9 cellular contexts compared by ENCODE assay signal in genomic region chr17:76251478-76252039, GRCh38. TPM values are rescaled to one million over a fixed set of nuclear protein-coding genes. Genes with fewer than 3 reads are reported as not detected.
DNase-seq lines count a peak whose midpoint lies in the region; ATAC-seq, FAIRE-seq and TF ChIP-seq lines count a peak whose summit lies in the region.
"Had no signal": no experiment of that assay in that cellular context is flagged by ENCODE, and none has a peak within 500 bp of the region (broad histone marks: within the 10 kb centered on the region; RNA-seq: fewer than 3 reads in every experiment).

No MANE protein-coding gene starts in this region.

- intact Hi-C loops in K562 (cut with micrococcal nuclease) = no loop called here

- TF ChIP-seq EP300 in K562 (IDR thresholded peaks at IDR 0.05; ENCODE audit: low read length) = no peak

- H2AFZ ChIP-seq in K562 (ENCODE audit: low read depth, low read length) (no peak overlapping the region), H9 (ENCODE audit: low read length) (no peak overlapping the region)

- H3K27ac ChIP-seq in K562 (ENCODE audit: extremely low read depth, low read depth, low read length) (no peak overlapping the region), mesodermal cell (ENCODE audit: low read depth, low read length, severe bottlenecking) (peak overlapping the region; percentile 71), urinary bladder (ENCODE audit: low read depth) (peak overlapping the region; percentile 11), H9 (ENCODE audit: insufficient read length, low read depth, low read length) (no peak overlapping the region)

- no peak for TF ChIP-seq POLR2A in K562 (conservative IDR thresholded peaks at IDR 0.05)

- H3K9ac ChIP-seq in K562 (ENCODE audit: insufficient read depth in 1 of 2, low read depth in 2 of 2, low read length in 2 of 2) = no peak overlapping the region
- H3K9ac ChIP-seq in H9 (ENCODE audit: extremely low read depth, insufficient read length, low read length) = no peak overlapping the region

- no peaks in the 10 kb centered on the region for H3K23me2 ChIP-seq in H9 (ENCODE audit: insufficient read length, low read depth, low read length, poor library complexity, severe bottlenecking)

- TF ChIP-seq CTCF in K562 (IDR thresholded peaks at IDR 0.05 in 2 of 3, conservative IDR thresholded peaks at IDR 0.05 in 1 of 3; ENCODE audit: insufficient read depth in 2 of 3, low read depth in 1 of 3, low read length in 3 of 3) (no peak), H9 (conservative IDR thresholded peaks at IDR 0.05) (no peak)

- no peak overlapping the region for H4K5ac ChIP-seq in H9 (ENCODE audit: insufficient read length, low read depth, low read length)

- no peak overlapping the region for H3K14ac ChIP-seq in H9 (ENCODE audit: insufficient read depth, low read length)

- TF ChIP-seq RAD21 in K562 (CRISPR knock-in tag; conservative IDR thresholded peaks at IDR 0.05 in 1 of 2, IDR thresholded peaks at IDR 0.05 in 1 of 2) = no peak

- H3K9me3 Mint-ChIP-seq in activated naive CD4-positive, alpha-beta T cell treated with anti-CD3 and anti-CD28 coated beads, Interleukin-2, amount 50 U/mL, for 24 hours = no peaks in the 10 kb centered on the region
- no peaks in the 10 kb centered on the region; a peak in 1 of 5 replicates for H3K9me3 Mint-ChIP-seq in H9

- ATAC-seq in K562 = no peak

- no peak overlapping the region for H3T11ph ChIP-seq in H9 (ENCODE audit: low read length)

- no peak overlapping the region for H2BK20ac ChIP-seq in H9 (ENCODE audit: low read depth, low read length, poor library complexity, severe bottlenecking)

- no peak overlapping the region for H3K18ac ChIP-seq in H9 (ENCODE audit: insufficient read length, low read depth, low read length)

- peak overlapping the region; percentile 73 for H3K4me3 Mint-ChIP-seq in activated naive CD4-positive, alpha-beta T cell treated with anti-CD3 and anti-CD28 coated beads, Interleukin-2, amount 50 U/mL, for 24 hours
- no peak overlapping the region; a peak in 1 of 5 replicates for H3K4me3 Mint-ChIP-seq in H9

- H4K91ac ChIP-seq in H9 (ENCODE audit: insufficient read length, low read depth, low read length) = no peak overlapping the region

- no peak overlapping the region for H4K8ac ChIP-seq in H9 (replicated peaks; ENCODE audit: insufficient read length, low read depth, low read length)

- H2BK12ac ChIP-seq in H9 (ENCODE audit: insufficient read length, low read depth, low read length) = no peak overlapping the region

- CTCF ChIA-PET in K562 (lab: Yijun Ruan, JAX; ENCODE audit: low intra/inter-chr PET ratio) = no interaction called here

- peaks cover 5 to 8% of the 10 kb centered on the region in 2 experiments; a peak in 4 of 5 replicates for H3K4me1 ChIP-seq in K562 (replicated peaks in 1 of 2; ENCODE audit: control insufficient read depth in 2 of 2, insufficient read depth in 2 of 2, low read length in 2 of 2)
- H3K4me1 ChIP-seq in mesodermal cell (ENCODE audit: control insufficient read depth, insufficient read depth, low read length, poor library complexity, severe bottlenecking) = peaks cover 12% of the 10 kb centered on the region
- no peaks in the 10 kb centered on the region for H3K4me1 ChIP-seq in urinary bladder (ENCODE audit: insufficient read depth)
- no peaks in the 10 kb centered on the region for H3K4me1 ChIP-seq in H9 (ENCODE audit: insufficient read depth, low read length)

- H3K79me2 ChIP-seq in K562 (ENCODE audit: control insufficient read depth, insufficient read depth, low read length) = no peaks in the 10 kb centered on the region
- H3K79me2 ChIP-seq in H9 (ENCODE audit: insufficient read depth, low read length) = no peaks in the 10 kb centered on the region

- H3K23ac ChIP-seq in H9 (ENCODE audit: insufficient read length, low read depth, low read length) = no peak overlapping the region

- POLR2A ChIA-PET in K562 (lab: Yijun Ruan, JAX) = interaction anchor here (1.0 to 17.8 kb wide), 5 partner anchors 9 to 19 kb away, joined by 3 to 227 read pairs (median 4); partner anchors contain the start of gene UBALD2

- no peak for DNase-seq in activated naive CD4-positive, alpha-beta T cell (lab: John Stamatoyannopoulos, UW)
- DNase-seq in K562 (ENCODE audit: extremely low read depth in 1 of 4, low spot score in 3 of 4) = no peak
- no peak for DNase-seq in A172 (ENCODE audit: low spot score)
- DNase-seq in H9 = no peak
- DNase-seq in medulla oblongata (ENCODE audit: extremely low spot score) = no peak
- DNase-seq: NCI-H1105 treated with DMSO at 0.1 percent for 48 hours had no signal

- no peaks in the 10 kb centered on the region for H3K36me3 Mint-ChIP-seq in activated naive CD4-positive, alpha-beta T cell treated with anti-CD3 and anti-CD28 coated beads, Interleukin-2, amount 50 U/mL, for 24 hours
- H3K36me3 Mint-ChIP-seq in H9 (ENCODE audit: insufficient read depth in 1 of 3, low read depth in 3 of 3) = 0 out of 7 replicates have a peak, but pooled peaks cover 0 to under 1% (median 0%) of the 10 kb centered on the region in 3 experiments

- H3K36me3 ChIP-seq in K562 (ENCODE audit: control insufficient read depth, insufficient read depth, low read length) = no peaks in the 10 kb centered on the region
- H3K36me3 ChIP-seq in mesodermal cell (ENCODE audit: control insufficient read depth, insufficient read depth, low read length) = no peaks in the 10 kb centered on the region
- no peaks in the 10 kb centered on the region for H3K36me3 ChIP-seq in urinary bladder (ENCODE audit: insufficient read depth)

- no peaks in the 10 kb centered on the region for H3K79me1 ChIP-seq in H9 (ENCODE audit: insufficient read depth, low read depth, low read length, poor library complexity, severe bottlenecking)

- peak overlapping the region; percentile 96 for H3K27ac Mint-ChIP-seq in activated naive CD4-positive, alpha-beta T cell treated with anti-CD3 and anti-CD28 coated beads, Interleukin-2, amount 50 U/mL, for 24 hours
- H3K27ac Mint-ChIP-seq in H9 = no peak overlapping the region

- H3K27me3 ChIP-seq in K562 (ENCODE audit: control insufficient read depth in 2 of 2, insufficient read depth in 2 of 2, low read length in 2 of 2) = no peaks in the 10 kb centered on the region
- H3K27me3 ChIP-seq in H9 (ENCODE audit: insufficient read depth, low read length) = no peaks in the 10 kb centered on the region

- H3K4me1 Mint-ChIP-seq in activated naive CD4-positive, alpha-beta T cell treated with anti-CD3 and anti-CD28 coated beads, Interleukin-2, amount 50 U/mL, for 24 hours = peaks cover 60% of the 10 kb centered on the region
- H3K4me1 Mint-ChIP-seq in H9 = peaks cover 4 to 5% of the 10 kb centered on the region in 2 experiments

- H3K4me3 ChIP-seq in K562 (no peak overlapping the region), mesodermal cell (ENCODE audit: extremely low read depth, insufficient read depth, low read length, poor library complexity, severe bottlenecking) (no peak overlapping the region), urinary bladder (ENCODE audit: low read depth, low read length) (no peak overlapping the region)

- no peak for FAIRE-seq in K562 (lab: Jason Lieb, UNC)

- no peaks in the 10 kb centered on the region for H3K9me1 ChIP-seq in K562 (ENCODE audit: control insufficient read depth, insufficient read depth, low read length)

- no peak overlapping the region for H3K4ac ChIP-seq in H9 (ENCODE audit: low read depth, low read length)

- no TSS peak for BruUV-seq in K562 (replicated peaks; lab: Mats Ljungman, UMichigan)

- H4K20me1 ChIP-seq in K562 (replicated peaks; ENCODE audit: control insufficient read depth, insufficient read depth, low read length) (no peaks in the 10 kb centered on the region), H9 (ENCODE audit: control insufficient read depth, insufficient read depth, insufficient read length) (no peaks in the 10 kb centered on the region)

- H3K56ac ChIP-seq in H9 (ENCODE audit: insufficient read length, low read depth, low read length) = no peak overlapping the region

- H2AK5ac ChIP-seq in H9 (ENCODE audit: insufficient read length, low read length) = no peak overlapping the region

- H3K9me3 ChIP-seq in K562 (replicated peaks; ENCODE audit: control insufficient read depth, insufficient read depth, low read depth, low read length) (no peaks in the 10 kb centered on the region), mesodermal cell (ENCODE audit: control insufficient read depth, low read length) (no peaks in the 10 kb centered on the region), H9 (ENCODE audit: control insufficient read depth, low read depth, low read length) (no peaks in the 10 kb centered on the region)

- no peaks in the 10 kb centered on the region for H3K27me3 Mint-ChIP-seq in activated naive CD4-positive, alpha-beta T cell treated with anti-CD3 and anti-CD28 coated beads, Interleukin-2, amount 50 U/mL, for 24 hours
- no peaks in the 10 kb centered on the region; the same call in none of the 2 replicates for H3K27me3 Mint-ChIP-seq in H9 (ENCODE audit: low read depth)

- WGBS in K562 (ENCODE audit: insufficient coverage, low coverage, missing lambda C conversion rate) = 9% methylated on average over 8 of the region's 8 CpGs
- 89 to 92% methylated on average over 7 to 8 of the region's 8 CpGs for WGBS in mesodermal cell (ENCODE audit: insufficient coverage in 2 of 2), 2 experiments
- 83% methylated on average over 8 of the region's 8 CpGs for WGBS in urinary bladder
- WGBS in H9 (ENCODE audit: extremely low coverage, insufficient read length, low lambda C conversion rate) = no CpG with 5 or more reads among the region's 8 CpGs

- no peak overlapping the region for H2BK5ac ChIP-seq in H9 (ENCODE audit: insufficient read length, low read length)

- in situ Hi-C loops in K562 (cut with MboI) = no loop called here

- H2BK120ac ChIP-seq in H9 (ENCODE audit: low read depth, low read length, poor library complexity, severe bottlenecking) = no peak overlapping the region

- H3K4me2 ChIP-seq in K562 (ENCODE audit: insufficient read depth, low read length) (no peak overlapping the region), H9 (ENCODE audit: insufficient read depth, insufficient read length, low read length) (no peak overlapping the region)

- H2BK15ac ChIP-seq in H9 (ENCODE audit: low read depth, low read length) = no peak overlapping the region

RNA-seq across cellular contexts. Expression of gene RNF157, which starts 11.3 kb away (rescaled TPM):
- 105 and 114 TPM in 2 replicates for total RNA-seq in K562 (2011; cell fraction: chromatin; rRNA removed; ENCODE audit: low replicate concordance)
- 43.7 and 60.5 TPM in 2 replicates for total RNA-seq in K562 (2011; cell fraction: nucleolus; rRNA removed)
- 85.8 and 127 TPM in 2 replicates for total RNA-seq in K562 (2011; cell fraction: nucleoplasm; rRNA removed)
- total RNA-seq in K562 (2014; rRNA removed) (12.7 and 21.6 TPM in 2 replicates), K562 (2014; rRNA removed; fragmentation: Illumina TruSeq; extraction: Trizol) (16.3 and 17.9 TPM in 2 replicates), K562 (2015; rRNA removed; fragmentation: Illumina TruSeq; extraction: Trizol) (28.2 and 28.7 TPM in 2 replicates), K562 (2021) (28.6 and 29.0 TPM in 2 replicates), urinary bladder (1.9 TPM), H9 (2021) (7.7 and 9.9 TPM in 2 replicates)
- polyA plus RNA-seq in K562 (2011; rRNA removed) (30.5 and 37.8 TPM in 2 replicates), K562 (2014; fragmentation: Illumina TruSeq; extraction: Trizol) (29.0 and 31.7 TPM in 2 replicates), K562 (2014; fragmentation: Nextera tagmentation; extraction: Ambion mirVana) (10 to 100 TPM in 1 of 2 experiments, 1 to 10 TPM in 1; 8.1 to 12.7 TPM), K562 (2014; rRNA removed) (20.8 and 26.3 TPM in 2 replicates), urinary bladder (5.8 TPM)
- 29.5 and 33.1 TPM in 2 replicates for polyA plus RNA-seq in K562 (2011; cell fraction: cytosol; rRNA removed)
- polyA plus RNA-seq in K562 (2011; cell fraction: nucleus; rRNA removed) = 28.4 and 36.3 TPM in 2 replicates
- polyA plus RNA-seq in K562 (2012) = 21.3 and 53.9 TPM in 2 replicates
- polyA minus RNA-seq in K562 (2011; rRNA and poly(A)+ RNA removed) = 40.3 and 41.8 TPM in 2 replicates
- 30.4 and 40.2 TPM in 2 replicates for polyA minus RNA-seq in K562 (2011; cell fraction: cytosol; rRNA and poly(A)+ RNA removed)
- polyA minus RNA-seq in K562 (2011; cell fraction: nucleus; rRNA and poly(A)+ RNA removed) = 13.2 and 28.3 TPM in 2 replicates
- polyA plus RNA-seq in mesodermal cell (2013, experiment 1 of 2) = 7.1 TPM
- polyA plus RNA-seq in mesodermal cell (2013, experiment 2 of 2) = 5.3 TPM
- 7.0 and 8.3 TPM in 2 replicates for total RNA-seq in A172 (2014; rRNA removed; shearing (Covaris generic))

RNA-seq across cellular contexts. Expression of gene UBALD2, which starts 13.6 kb away (rescaled TPM):
- total RNA-seq in K562 (2011; cell fraction: chromatin; rRNA removed; ENCODE audit: low replicate concordance) = 10.6 and 25.5 TPM in 2 replicates
- 27.3 and 33.0 TPM in 2 replicates for total RNA-seq in K562 (2011; cell fraction: nucleolus; rRNA removed)
- 22.7 and 24.3 TPM in 2 replicates for total RNA-seq in K562 (2011; cell fraction: nucleoplasm; rRNA removed)
- 43.1 and 52.7 TPM in 2 replicates for total RNA-seq in K562 (2014; rRNA removed)
- 5.8 and 7.6 TPM in 2 replicates for total RNA-seq in K562 (2014; rRNA removed; fragmentation: Illumina TruSeq; extraction: Trizol)
- 21.9 and 25.3 TPM in 2 replicates for total RNA-seq in K562 (2015; rRNA removed; fragmentation: Illumina TruSeq; extraction: Trizol)
- 85.3 and 94.1 TPM in 2 replicates for total RNA-seq in K562 (2021)
- 46.6 and 79.6 TPM in 2 replicates for polyA plus RNA-seq in K562 (2011; rRNA removed)
- polyA plus RNA-seq in K562 (2011; cell fraction: cytosol; rRNA removed) = 34.5 and 74.0 TPM in 2 replicates
- polyA plus RNA-seq in K562 (2011; cell fraction: nucleus; rRNA removed) = 55.6 and 56.6 TPM in 2 replicates
- 62.8 and 75.4 TPM in 2 replicates for polyA plus RNA-seq in K562 (2012)
- polyA plus RNA-seq in K562 (2014; fragmentation: Illumina TruSeq; extraction: Trizol) = 17.4 and 39.3 TPM in 2 replicates
- 1 to 10 TPM; 2.3 to 3.9 TPM for polyA plus RNA-seq in K562 (2014; fragmentation: Nextera tagmentation; extraction: Ambion mirVana)
- 40.6 and 46.5 TPM in 2 replicates for polyA plus RNA-seq in K562 (2014; rRNA removed)
- polyA minus RNA-seq in K562 (2011; rRNA and poly(A)+ RNA removed) = 8.0 and 8.5 TPM in 2 replicates
- 32.8 and 59.0 TPM in 2 replicates for polyA minus RNA-seq in K562 (2011; cell fraction: cytosol; rRNA and poly(A)+ RNA removed)
- 8.1 and 9.6 TPM in 2 replicates for polyA minus RNA-seq in K562 (2011; cell fraction: nucleus; rRNA and poly(A)+ RNA removed)
- 133 TPM for polyA plus RNA-seq in mesodermal cell (2013, experiment 1 of 2)
- 96.3 TPM for polyA plus RNA-seq in mesodermal cell (2013, experiment 2 of 2)
- 5.4 TPM for total RNA-seq in urinary bladder
- polyA plus RNA-seq in urinary bladder = 22.4 TPM
- 2.7 and 6.5 TPM in 2 replicates for total RNA-seq in A172 (2014; rRNA removed; shearing (Covaris generic))
- 25.8 and 26.7 TPM in 2 replicates for total RNA-seq in H9 (2021)

RNA-seq across cellular contexts. Expression of gene QRICH2, which starts 56.5 kb away (rescaled TPM):
- total RNA-seq in K562 (2011; cell fraction: chromatin; rRNA removed; ENCODE audit: low replicate concordance) = 4.4 and 9.4 TPM in 2 replicates
- total RNA-seq in K562 (2011; cell fraction: nucleolus; rRNA removed) = 3.3 and 4.1 TPM in 2 replicates
- total RNA-seq in K562 (2011; cell fraction: nucleoplasm; rRNA removed) = 2.4 TPM in 2 replicates
- total RNA-seq in K562 (2014; rRNA removed) (1.3 and 1.5 TPM in 2 replicates), K562 (2014; rRNA removed; fragmentation: Illumina TruSeq; extraction: Trizol) (0.89 and 1.1 TPM in 2 replicates), K562 (2015; rRNA removed; fragmentation: Illumina TruSeq; extraction: Trizol) (1.6 and 2.0 TPM in 2 replicates), K562 (2021) (1.4 and 2.0 TPM in 2 replicates), urinary bladder (3.2 TPM), H9 (2021) (2.2 and 3.2 TPM in 2 replicates)
- polyA plus RNA-seq in K562 (2011; rRNA removed) (0.46 and 1.3 TPM in 2 replicates), K562 (2014; fragmentation: Illumina TruSeq; extraction: Trizol) (0.40 and 0.61 TPM in 2 replicates), K562 (2014; fragmentation: Nextera tagmentation; extraction: Ambion mirVana) (under 1 TPM; 0.03 to 0.07 TPM), K562 (2014; rRNA removed) (0.81 and 1.2 TPM in 2 replicates), urinary bladder (2.4 TPM)
- 0.82 and 1.0 TPM in 2 replicates for polyA plus RNA-seq in K562 (2011; cell fraction: cytosol; rRNA removed)
- 3.4 and 4.1 TPM in 2 replicates for polyA plus RNA-seq in K562 (2011; cell fraction: nucleus; rRNA removed)
- 1.5 and 13.0 TPM in 2 replicates for polyA plus RNA-seq in K562 (2012)
- 6.7 and 10.1 TPM in 2 replicates for polyA minus RNA-seq in K562 (2011; rRNA and poly(A)+ RNA removed)
- polyA minus RNA-seq in K562 (2011; cell fraction: cytosol; rRNA and poly(A)+ RNA removed) = 1.8 and 2.2 TPM in 2 replicates
- 1.1 and 2.2 TPM in 2 replicates for polyA minus RNA-seq in K562 (2011; cell fraction: nucleus; rRNA and poly(A)+ RNA removed)
- 1.4 TPM for polyA plus RNA-seq in mesodermal cell (2013, experiment 1 of 2)
- 0.71 TPM for polyA plus RNA-seq in mesodermal cell (2013, experiment 2 of 2)
- 2.1 and 2.8 TPM in 2 replicates for total RNA-seq in A172 (2014; rRNA removed; shearing (Covaris generic))

Comparison
In these comparisons a context has a peak if more than half of its experiments do, and no peak if none do; other contexts are left out.
1. H3K27ac ChIP-seq: peak in mesodermal cell (single experiment) and urinary bladder (single experiment); none in K562 (single experiment) and H9 (single experiment).